Comparison of ENCODE assay signal across 16 cellular contexts in the genomic region with DNA sequence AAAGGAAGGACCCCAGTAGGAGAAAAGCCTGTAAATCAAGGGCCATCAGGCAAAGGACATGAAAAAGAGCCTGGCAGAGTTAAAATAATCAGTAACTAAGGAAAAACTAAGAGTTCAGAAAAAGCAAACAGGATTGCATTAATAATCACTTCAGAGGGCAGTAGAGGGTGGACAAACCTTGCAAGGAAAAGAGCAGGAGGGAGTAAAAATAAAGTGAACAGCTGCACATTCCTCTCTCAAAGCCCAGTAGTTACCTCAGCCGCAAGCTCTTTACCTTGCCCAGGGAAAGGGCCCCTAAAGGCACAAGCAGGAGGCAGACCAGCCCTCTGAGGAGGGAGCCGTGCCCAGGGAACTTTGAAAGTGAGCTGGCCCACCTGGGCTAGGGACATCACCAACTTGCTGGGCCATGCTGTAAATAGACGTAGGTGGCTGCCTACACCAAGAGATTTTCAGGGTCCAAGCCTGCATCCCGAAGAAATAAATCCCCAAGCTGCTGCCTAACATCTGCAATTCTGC.
DNase-seq lines count a peak whose midpoint lies in the region; ATAC-seq and TF ChIP-seq lines count a peak whose summit lies in the region.
"Had no signal": no experiment of that assay in that cellular context is flagged by ENCODE, and none has a peak within 500 bp of the region (broad histone marks: within the 10 kb centered on the region; RNA-seq: fewer than 3 reads in every experiment).

No MANE protein-coding gene starts in this region.

- H4K8ac ChIP-seq in neuronal stem cell (ENCODE audit: low read depth, low read length), result no peak overlapping the region

- no peak overlapping the region for H2BK15ac ChIP-seq in neuronal stem cell (ENCODE audit: low read length)

- no peak overlapping the region for H3K4me3 ChIP-seq in SK-N-SH (ENCODE audit: low read depth in 2 of 2, low read length in 1 of 2)
- H3K4me3 ChIP-seq in neuronal stem cell (ENCODE audit: low read length in 2 of 2), result no peak overlapping the region
- no peak overlapping the region for H3K4me3 ChIP-seq in suprapubic skin
- H3K4me3 ChIP-seq: BLaER1, HAP-1 had no signal

- TF ChIP-seq EP300 in SK-N-SH (IDR thresholded peaks at IDR 0.05; ENCODE audit: borderline replicate concordance in 1 of 2, low read depth in 1 of 2, low read length in 1 of 2), result no peak
- TF ChIP-seq EP300 in suprapubic skin (IDR thresholded peaks at IDR 0.05), result no peak

- H3K36me3 ChIP-seq in SK-N-SH (replicated peaks in 1 of 2; ENCODE audit: control insufficient read depth in 1 of 2, insufficient read depth in 2 of 2, low read length in 1 of 2) (no peaks in the 10 kb centered on the region), neuronal stem cell (replicated peaks in 1 of 2; ENCODE audit: control insufficient read depth in 2 of 2, insufficient read depth in 2 of 2, low read length in 2 of 2) (no peaks in the 10 kb centered on the region), suprapubic skin (no peaks in the 10 kb centered on the region)
- H3K36me3 ChIP-seq: BLaER1, HAP-1 had no signal

- no peak overlapping the region for H3K4ac ChIP-seq in neuronal stem cell (ENCODE audit: low read length)

- H3K27ac Mint-ChIP-seq in mesothelial cell of epicardium, result no peak overlapping the region
- H3K27ac Mint-ChIP-seq: CD8-positive, alpha-beta memory T cell; IgD-negative memory B cell had no signal

- no peak overlapping the region for H2BK5ac ChIP-seq in neuronal stem cell (ENCODE audit: low read length)

- no peak overlapping the region for H2BK12ac ChIP-seq in neuronal stem cell (ENCODE audit: low read length)

- H3K27ac ChIP-seq in SK-N-SH (ENCODE audit: low read depth in 2 of 2, low read length in 1 of 2), result no peak overlapping the region
- no peak overlapping the region for H3K27ac ChIP-seq in neuronal stem cell (replicated peaks; ENCODE audit: low read length)
- H3K27ac ChIP-seq in suprapubic skin, result no peak overlapping the region
- H3K27ac ChIP-seq: 22Rv1, BLaER1 had no signal

- no peaks in the 10 kb centered on the region for H3K79me2 ChIP-seq in SK-N-SH (ENCODE audit: insufficient read depth)

- H3K9ac ChIP-seq in SK-N-SH, result no peak overlapping the region
- no peak overlapping the region for H3K9ac ChIP-seq in neuronal stem cell (ENCODE audit: low read depth, low read length, poor library complexity)
- H3K9ac ChIP-seq: BLaER1 had no signal

- no peak for TF ChIP-seq RAD21 in SK-N-SH (IDR thresholded peaks at IDR 0.05; ENCODE audit: low read length)

- TF ChIP-seq CTCF in SK-N-SH (IDR thresholded peaks at IDR 0.05), result no peak
- TF ChIP-seq CTCF in suprapubic skin (IDR thresholded peaks at IDR 0.05), result no peak
- no peak for TF ChIP-seq CTCF in mesothelial cell of epicardium (IDR thresholded peaks at IDR 0.05; ENCODE audit: unreplicated experiment)

- H4K20me1 ChIP-seq in SK-N-SH (ENCODE audit: insufficient read depth), result no peaks in the 10 kb centered on the region
- H4K20me1 ChIP-seq: BLaER1 had no signal

- peaks cover 5% of the 10 kb centered on the region for H3F3A ChIP-seq in SK-N-SH (replicated peaks; ENCODE audit: insufficient read depth)

- POLR2A ChIA-PET in SK-N-SH (lab: Yijun Ruan, JAX), result no interaction called here

- no peaks in the 10 kb centered on the region for H3K9me3 ChIP-seq in SK-N-SH
- H3K9me3 ChIP-seq in neuronal stem cell (replicated peaks in 1 of 2; ENCODE audit: control insufficient read depth in 2 of 2, insufficient read depth in 1 of 2, low read depth in 1 of 2, low read length in 2 of 2), result no peaks in the 10 kb centered on the region
- no peaks in the 10 kb centered on the region for H3K9me3 ChIP-seq in suprapubic skin
- H3K9me3 ChIP-seq: BLaER1, HAP-1 had no signal

- no peak overlapping the region for H4K91ac ChIP-seq in neuronal stem cell (ENCODE audit: low read depth, low read length, poor library complexity)

- H3K79me1 ChIP-seq in neuronal stem cell (ENCODE audit: low read depth, low read length), result no peaks in the 10 kb centered on the region

- CTCF ChIA-PET in SK-N-SH (lab: Yijun Ruan, JAX), result no interaction called here

- H3K4me2 ChIP-seq in SK-N-SH (no peak overlapping the region), neuronal stem cell (ENCODE audit: insufficient read depth, low read length, poor library complexity, severe bottlenecking) (no peak overlapping the region)
- H3K4me2 ChIP-seq: BLaER1 had no signal

- H3K36me3 Mint-ChIP-seq in mesothelial cell of epicardium, result no peaks in the 10 kb centered on the region
- H3K36me3 Mint-ChIP-seq: CD8-positive, alpha-beta memory T cell; IgD-negative memory B cell had no signal

- H3K27me3 ChIP-seq in SK-N-SH (ENCODE audit: insufficient read depth) (no peaks in the 10 kb centered on the region), neuronal stem cell (ENCODE audit: control insufficient read depth in 3 of 3, insufficient read depth in 3 of 3, low read depth in 1 of 3, low read length in 3 of 3) (no peaks in the 10 kb centered on the region), suprapubic skin (no peaks in the 10 kb centered on the region)
- H3K27me3 ChIP-seq: BLaER1 had no signal

- no peaks in the 10 kb centered on the region for H3K9me3 Mint-ChIP-seq in mesothelial cell of epicardium
- H3K9me3 Mint-ChIP-seq: IgD-negative memory B cell had no signal

- H3K4me1 Mint-ChIP-seq in mesothelial cell of epicardium, result peaks cover 17% of the 10 kb centered on the region
- H3K4me1 Mint-ChIP-seq: CD8-positive, alpha-beta memory T cell; IgD-negative memory B cell had no signal

- H2AK5ac ChIP-seq in neuronal stem cell (ENCODE audit: low read depth, low read length), result no peak overlapping the region

- ATAC-seq in SK-N-SH treated with all-trans-retinoic acid at 6 μM for 48 hours (peak; percentile 44), HG03469 (IDR thresholded peaks at IDR 0.05; ENCODE audit: unreplicated experiment) (no peak)

- no peak overlapping the region for H3K4me3 Mint-ChIP-seq in mesothelial cell of epicardium
- H3K4me3 Mint-ChIP-seq: CD8-positive, alpha-beta memory T cell; IgD-negative memory B cell had no signal

- peaks cover 27% of the 10 kb centered on the region for H3K27me3 Mint-ChIP-seq in mesothelial cell of epicardium (ENCODE audit: low read depth)

- WGBS in SK-N-SH (ENCODE audit: low lambda C conversion rate), result 89% methylated on average over 4 of the region's 4 CpGs
- WGBS in neuronal stem cell (ENCODE audit: extremely low coverage in 2 of 2, insufficient read length in 2 of 2, insufficient replicate concordance in 1 of 2), 2 donors, result no CpG with 5 or more reads among the region's 4 CpGs
- 75% methylated on average over 4 of the region's 4 CpGs for WGBS in suprapubic skin

- H2AFZ ChIP-seq in SK-N-SH (ENCODE audit: low read depth), result no peak overlapping the region
- H2AFZ ChIP-seq in neuronal stem cell (ENCODE audit: low read length), result no peak overlapping the region

- H3K9me2 ChIP-seq in SK-N-SH, result no peaks in the 10 kb centered on the region

- H3K4me1 ChIP-seq in SK-N-SH (ENCODE audit: control insufficient read depth in 1 of 2, insufficient read depth in 2 of 2, low read depth in 1 of 2, low read length in 1 of 2), result peaks cover 5 to 24% of the 10 kb centered on the region in 2 experiments; a peak in 3 of 4 replicates
- no peaks in the 10 kb centered on the region for H3K4me1 ChIP-seq in neuronal stem cell (ENCODE audit: control insufficient read depth in 2 of 2, insufficient read depth in 1 of 2, low read depth in 1 of 2, low read length in 2 of 2)
- H3K4me1 ChIP-seq in suprapubic skin, result no peaks in the 10 kb centered on the region
- H3K4me1 ChIP-seq: BLaER1, HAP-1 had no signal

- peak overlapping the region; percentile 4 for H3K18ac ChIP-seq in neuronal stem cell (ENCODE audit: low read length)

- H2BK120ac ChIP-seq in neuronal stem cell (ENCODE audit: low read depth, low read length), result no peak overlapping the region

- no peak overlapping the region for H3K14ac ChIP-seq in neuronal stem cell (ENCODE audit: low read length)

- no peak overlapping the region for H3K23ac ChIP-seq in neuronal stem cell (ENCODE audit: low read depth, low read length, poor library complexity)

- no peak for TF ChIP-seq POLR2A in suprapubic skin (IDR thresholded peaks at IDR 0.05)

- no peak for DNase-seq in SK-N-SH
- peak; percentile 35 for DNase-seq in iPS-NIHi11 (ENCODE audit: low spot score)
- no peak for DNase-seq in neuronal stem cell (ENCODE audit: low spot score)
- no peak for DNase-seq in suprapubic skin (ENCODE audit: low spot score in 2 of 2)
- DNase-seq in mesothelial cell of epicardium (ENCODE audit: low spot score in 2 of 2, unreplicated experiment in 2 of 2), result no peak
- DNase-seq in activated CD4-positive, alpha-beta T cell treated with anti-CD3 and anti-CD28 coated beads for 48 hours, result no peak
- DNase-seq: CD8-positive, alpha-beta memory T cell; NCI-H1417; NCI-H1930; NCI-H510A treated with DMSO at 0.1 percent for 48 hours had no signal

TF ChIP-seq in SK-N-SH, 30 proteins besides CTCF, POLR2A, EP300 and RAD21:
- TF ChIP-seq, protein P1, sequence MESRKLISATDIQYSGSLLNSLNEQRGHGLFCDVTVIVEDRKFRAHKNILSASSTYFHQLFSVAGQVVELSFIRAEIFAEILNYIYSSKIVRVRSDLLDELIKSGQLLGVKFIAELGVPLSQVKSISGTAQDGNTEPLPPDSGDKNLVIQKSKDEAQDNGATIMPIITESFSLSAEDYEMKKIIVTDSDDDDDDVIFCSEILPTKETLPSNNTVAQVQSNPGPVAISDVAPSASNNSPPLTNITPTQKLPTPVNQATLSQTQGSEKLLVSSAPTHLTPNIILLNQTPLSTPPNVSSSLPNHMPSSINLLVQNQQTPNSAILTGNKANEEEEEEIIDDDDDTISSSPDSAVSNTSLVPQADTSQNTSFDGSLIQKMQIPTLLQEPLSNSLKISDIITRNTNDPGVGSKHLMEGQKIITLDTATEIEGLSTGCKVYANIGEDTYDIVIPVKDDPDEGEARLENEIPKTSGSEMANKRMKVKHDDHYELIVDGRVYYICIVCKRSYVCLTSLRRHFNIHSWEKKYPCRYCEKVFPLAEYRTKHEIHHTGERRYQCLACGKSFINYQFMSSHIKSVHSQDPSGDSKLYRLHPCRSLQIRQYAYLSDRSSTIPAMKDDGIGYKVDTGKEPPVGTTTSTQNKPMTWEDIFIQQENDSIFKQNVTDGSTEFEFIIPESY (IDR thresholded peaks at IDR 0.05; ENCODE audit: borderline replicate concordance, low read depth), result no peak
- TF ChIP-seq RXRA (IDR thresholded peaks at IDR 0.05; ENCODE audit: borderline replicate concordance, low read depth), result no peak
